In the genomic region with DNA sequence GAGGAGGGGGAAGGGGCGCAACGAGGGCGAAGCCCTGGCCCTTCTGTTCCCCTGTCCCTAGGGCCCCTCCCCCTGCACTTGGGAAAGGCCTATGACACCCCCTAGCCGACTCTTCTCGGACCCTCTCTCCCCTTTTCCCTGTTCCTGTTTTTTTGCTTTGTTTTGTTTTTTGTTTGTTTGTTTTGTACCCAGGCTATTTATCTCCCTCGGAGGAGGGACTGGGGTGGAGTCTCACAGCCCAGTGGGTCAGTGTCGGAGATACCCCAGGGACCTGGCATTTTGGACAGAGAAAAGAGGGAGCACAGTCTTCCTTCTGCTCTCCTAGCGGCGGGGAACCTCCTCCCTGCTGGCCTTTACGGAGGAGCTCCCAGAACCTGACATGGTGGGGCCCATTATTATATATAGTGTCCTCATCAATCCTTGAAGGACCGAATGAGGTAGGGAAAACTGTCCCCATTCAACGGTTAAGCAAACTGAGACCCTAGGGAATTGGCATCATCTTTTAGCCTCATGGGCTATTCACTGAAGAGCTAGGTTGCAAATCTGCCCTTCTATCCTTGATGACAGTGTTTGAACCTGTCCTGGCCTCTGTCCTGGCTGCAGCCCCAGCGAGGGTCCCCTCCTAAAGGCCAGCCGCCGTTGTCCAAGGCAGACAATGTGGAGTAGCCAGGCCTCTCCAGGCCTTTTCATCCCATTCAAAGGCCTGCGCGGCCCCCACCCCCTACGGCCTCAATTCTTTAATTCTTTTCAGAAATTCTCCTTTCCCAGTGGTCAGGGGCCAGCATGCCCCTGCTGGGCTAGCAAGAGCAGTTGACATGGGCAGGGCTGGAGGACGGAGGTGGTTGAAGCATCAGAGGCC, we compare ENCODE assay signal across 8 cellular contexts. TPM values are rescaled to one million over a fixed set of nuclear protein-coding genes. Genes with fewer than 3 reads are reported as not detected.
A peak's percentile ranks its signal among the peaks of the same experiment; 100 is the strongest.
DNase-seq lines count a peak whose midpoint lies in the region; ATAC-seq and TF ChIP-seq lines count a peak whose summit lies in the region.

No MANE protein-coding gene starts in this region.

- H3K9me3 Mint-ChIP-seq in GM23338, result no peaks in the 10 kb centered on the region
- no peaks in the 10 kb centered on the region for H3K9me3 Mint-ChIP-seq in activated CD4-positive, alpha-beta memory T cell treated with anti-CD3 and anti-CD28 coated beads, Interleukin-2, amount 10 ng/mL, durations not matched to agents 7 days and 5 days

- H3K4me3 ChIP-seq in GM23338 (peak overlapping the region; percentile 78), iPS-15b (ENCODE audit: low read depth, low read length) (peak overlapping the region; percentile 73), skin epidermis (peak overlapping the region; percentile 29 to 57 (median 41))

- peaks cover 31% of the 10 kb centered on the region for H3K27me3 Mint-ChIP-seq in GM23338 (ENCODE audit: insufficient read depth, low read depth, poor library complexity)
- H3K27me3 Mint-ChIP-seq in activated CD4-positive, alpha-beta memory T cell treated with anti-CD3 and anti-CD28 coated beads, Interleukin-2, amount 10 ng/mL, durations not matched to agents 7 days and 5 days, result peaks cover 51% of the 10 kb centered on the region

- peaks cover 14% of the 10 kb centered on the region; the same call in 1 of the 2 replicates for H3K4me1 ChIP-seq in GM23338 (ENCODE audit: insufficient read depth)
- H3K4me1 ChIP-seq in iPS-15b (ENCODE audit: control insufficient read depth, insufficient read depth, low read length), result peaks cover 2% of the 10 kb centered on the region

- H3K27ac Mint-ChIP-seq in GM23338, result no peak overlapping the region
- no peak overlapping the region for H3K27ac Mint-ChIP-seq in activated CD4-positive, alpha-beta memory T cell treated with anti-CD3 and anti-CD28 coated beads, Interleukin-2, amount 10 ng/mL, durations not matched to agents 7 days and 5 days

- H3K4me1 Mint-ChIP-seq in GM23338, result peaks cover 30% of the 10 kb centered on the region
- H3K4me1 Mint-ChIP-seq in activated CD4-positive, alpha-beta memory T cell treated with anti-CD3 and anti-CD28 coated beads, Interleukin-2, amount 10 ng/mL, durations not matched to agents 7 days and 5 days, result peaks cover 28% of the 10 kb centered on the region

- DNase-seq in GM23338 (ENCODE audit: low spot score) (no peak), NCI-H2029 treated with DMSO at 0.1 percent for 48 hours (lab: John Stamatoyannopoulos, UW) (no peak), kidney tubule cell (ENCODE audit: low spot score) (no peak)
- no peak for DNase-seq in activated CD4-positive, alpha-beta memory T cell treated with anti-CD3 and anti-CD28 coated beads, Interleukin-2, amount 10 ng/mL, durations not matched to agents 7 days and 5 days

- POLR2A ChIA-PET in activated CD4-positive, alpha-beta memory T cell treated with anti-CD3 and anti-CD28 coated beads, Interleukin-2, amount 10 ng/mL, durations not matched to agents 7 days and 5 days (lab: Charles Lee), result interaction anchor here (1.2 to 2.0 kb wide), 2 partner anchors 39 to 62 kb away, joined by 3 to 5 read pairs; a partner anchor contains a TSS

- H3K4me2 ChIP-seq in GM23338, result peak overlapping the region; percentile 77

- no peaks in the 10 kb centered on the region for H3K9me3 ChIP-seq in iPS-15b (ENCODE audit: control insufficient read depth, insufficient read depth, low read length)

- H3K4me3 Mint-ChIP-seq in GM23338, result peak overlapping the region; percentile 83
- H3K4me3 Mint-ChIP-seq in activated CD4-positive, alpha-beta memory T cell treated with anti-CD3 and anti-CD28 coated beads, Interleukin-2, amount 10 ng/mL, durations not matched to agents 7 days and 5 days, result peak overlapping the region; percentile 39

- H2AFZ ChIP-seq in GM23338, result peak overlapping the region; percentile 91

- H3K36me3 ChIP-seq in GM23338 (ENCODE audit: insufficient read depth) (no peaks in the 10 kb centered on the region), iPS-15b (ENCODE audit: control insufficient read depth, insufficient read depth, low read length) (no peaks in the 10 kb centered on the region)

- no peaks in the 10 kb centered on the region for H4K20me1 ChIP-seq in GM23338 (replicated peaks; ENCODE audit: insufficient read depth)

- ATAC-seq in GM23338, result peak; percentile 3
- no peak for ATAC-seq in GM18505 (IDR thresholded peaks at IDR 0.05; ENCODE audit: unreplicated experiment)
- ATAC-seq in HG03442 (IDR thresholded peaks at IDR 0.05; ENCODE audit: unreplicated experiment), result no peak

- H3K9me2 ChIP-seq in GM23338 (ENCODE audit: insufficient read depth), result no peaks in the 10 kb centered on the region

- H3K79me2 ChIP-seq in GM23338 (replicated peaks; ENCODE audit: insufficient read depth), result no peaks in the 10 kb centered on the region

- CTCF ChIA-PET in activated CD4-positive, alpha-beta memory T cell treated with anti-CD3 and anti-CD28 coated beads, Interleukin-2, amount 10 ng/mL, durations not matched to agents 7 days and 5 days (lab: Charles Lee), result interaction anchor here (1.2 kb wide), 2 partner anchors 36 to 39 kb away, joined by 4 to 7 read pairs; no protein-coding TSS in a partner anchor

- H3K27me3 ChIP-seq in GM23338 (ENCODE audit: insufficient read depth) (peaks cover 7% of the 10 kb centered on the region; the same call in 1 of the 2 replicates), iPS-15b (ENCODE audit: control insufficient read depth, insufficient read depth, low read length) (no peaks in the 10 kb centered on the region)

- no peaks in the 10 kb centered on the region; the same call in 2 of the 3 replicates for H3K36me3 Mint-ChIP-seq in GM23338 (ENCODE audit: low read depth)
- H3K36me3 Mint-ChIP-seq in activated CD4-positive, alpha-beta memory T cell treated with anti-CD3 and anti-CD28 coated beads, Interleukin-2, amount 10 ng/mL, durations not matched to agents 7 days and 5 days (ENCODE audit: low read depth), result no peaks in the 10 kb centered on the region

- TF ChIP-seq CTCF in GM23338 (conservative IDR thresholded peaks at IDR 0.05; ENCODE audit: low read depth in 2 of 2), result no peak

- H3K27ac ChIP-seq in GM23338 (ENCODE audit: low read depth) (no peak overlapping the region), skin epidermis (peak overlapping the region in 12 of 21 experiments; percentile 7 to 79 (median 59))

- H3K9ac ChIP-seq in iPS-15b (ENCODE audit: low read depth, low read length), result peak overlapping the region; percentile 54

- TF ChIP-seq POLR2A in GM18505 (IDR thresholded peaks at IDR 0.05; ENCODE audit: borderline replicate concordance, extremely low read depth, insufficient read depth, insufficient read length), result no peak

- 0 out of 2 replicates have a peak, but pooled peaks cover 17% of the 10 kb centered on the region for H3F3A ChIP-seq in GM23338 (replicated peaks; ENCODE audit: low read depth)

TF ChIP-seq in GM23338, 12 proteins besides CTCF, POLR2A, EP300 and RAD21:
- TF ChIP-seq POLR2AphosphoS5 (IDR thresholded peaks at IDR 0.05; ENCODE audit: low read depth), result no peak
- TF ChIP-seq, protein P1, sequence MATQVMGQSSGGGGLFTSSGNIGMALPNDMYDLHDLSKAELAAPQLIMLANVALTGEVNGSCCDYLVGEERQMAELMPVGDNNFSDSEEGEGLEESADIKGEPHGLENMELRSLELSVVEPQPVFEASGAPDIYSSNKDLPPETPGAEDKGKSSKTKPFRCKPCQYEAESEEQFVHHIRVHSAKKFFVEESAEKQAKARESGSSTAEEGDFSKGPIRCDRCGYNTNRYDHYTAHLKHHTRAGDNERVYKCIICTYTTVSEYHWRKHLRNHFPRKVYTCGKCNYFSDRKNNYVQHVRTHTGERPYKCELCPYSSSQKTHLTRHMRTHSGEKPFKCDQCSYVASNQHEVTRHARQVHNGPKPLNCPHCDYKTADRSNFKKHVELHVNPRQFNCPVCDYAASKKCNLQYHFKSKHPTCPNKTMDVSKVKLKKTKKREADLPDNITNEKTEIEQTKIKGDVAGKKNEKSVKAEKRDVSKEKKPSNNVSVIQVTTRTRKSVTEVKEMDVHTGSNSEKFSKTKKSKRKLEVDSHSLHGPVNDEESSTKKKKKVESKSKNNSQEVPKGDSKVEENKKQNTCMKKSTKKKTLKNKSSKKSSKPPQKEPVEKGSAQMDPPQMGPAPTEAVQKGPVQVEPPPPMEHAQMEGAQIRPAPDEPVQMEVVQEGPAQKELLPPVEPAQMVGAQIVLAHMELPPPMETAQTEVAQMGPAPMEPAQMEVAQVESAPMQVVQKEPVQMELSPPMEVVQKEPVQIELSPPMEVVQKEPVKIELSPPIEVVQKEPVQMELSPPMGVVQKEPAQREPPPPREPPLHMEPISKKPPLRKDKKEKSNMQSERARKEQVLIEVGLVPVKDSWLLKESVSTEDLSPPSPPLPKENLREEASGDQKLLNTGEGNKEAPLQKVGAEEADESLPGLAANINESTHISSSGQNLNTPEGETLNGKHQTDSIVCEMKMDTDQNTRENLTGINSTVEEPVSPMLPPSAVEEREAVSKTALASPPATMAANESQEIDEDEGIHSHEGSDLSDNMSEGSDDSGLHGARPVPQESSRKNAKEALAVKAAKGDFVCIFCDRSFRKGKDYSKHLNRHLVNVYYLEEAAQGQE (IDR thresholded peaks at IDR 0.05; ENCODE audit: unreplicated experiment), result no peak

RNA-seq across cellular contexts. Expression of a gene that starts 0.9 kb away (rescaled TPM):
- 13.2 and 13.4 TPM in 2 replicates for total RNA-seq in GM23338 (2014; rRNA removed; shearing (Covaris generic))
- polyA plus RNA-seq in GM23338 (2016; fragmentation: Nextera tagmentation; extraction: Ambion mirVana), result 3.0 and 3.5 TPM in 2 replicates
- total RNA-seq in activated CD4-positive, alpha-beta memory T cell treated with anti-CD3 and anti-CD28 coated beads, Interleukin-2, amount 10 ng/mL, durations not matched to agents 7 days and 5 days, result under 1 TPM in 1 of 2 experiments, not detected in 1; 0.18 TPM

Comparison
In these comparisons a context has a peak if more than half of its experiments do, and no peak if none do; other contexts are left out.
1. RNA of a gene that starts 0.9 kb away (total RNA-seq): 13.2 to 13.4 TPM in GM23338; 0.18 TPM in activated CD4-positive, alpha-beta memory T cell treated with anti-CD3 and anti-CD28 coated beads, Interleukin-2, amount 10 ng/mL, durations not matched to agents 7 days and 5 days; every median in the first group is over 10 times any median in the second.
2. Peak in every context shown above with its lines, with median percentiles within 50 percentile points of each other: H3K4me3 ChIP-seq.